ENCODE assay signal across 26 cellular contexts in the genomic region with DNA sequence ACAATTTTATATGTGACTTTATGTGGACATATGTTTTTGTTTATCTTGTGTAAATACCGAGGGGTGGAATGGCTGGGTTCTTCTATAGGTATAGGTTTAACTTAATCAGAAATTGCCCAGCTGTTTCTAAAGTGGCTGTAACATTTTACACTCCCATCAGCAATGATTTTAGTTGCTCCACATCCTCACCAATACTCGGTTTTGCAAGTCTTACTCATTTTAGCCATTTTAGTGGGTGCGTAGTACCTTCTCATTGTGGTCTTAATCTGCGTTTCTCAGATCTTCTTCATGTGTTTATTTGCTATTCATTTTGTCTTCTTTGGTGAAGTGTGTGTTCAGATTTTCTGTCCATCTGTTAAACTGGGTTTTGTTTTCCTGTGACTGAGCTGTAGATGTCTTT.
"Had no signal": no experiment of that assay in that cellular context is flagged by ENCODE, and none has a peak within 500 bp of the region (broad histone marks: within the 10 kb centered on the region; RNA-seq: fewer than 3 reads in every experiment).

No MANE protein-coding gene starts in this region.

- H3K4me1 Mint-ChIP-seq: activated naive CD4-positive, alpha-beta T cell treated with anti-CD3 and anti-CD28 coated beads, Interleukin-2, amount 50 U/mL, for 24 hours had no signal

- H3K4me3 ChIP-seq: adrenal gland, ascending aorta, left lung, lung, pancreas, psoas muscle, right atrium auricular region, tibial artery had no signal

- H3K9me3 ChIP-seq: adrenal gland, ascending aorta, pancreas, psoas muscle, right atrium auricular region had no signal

- H3K36me3 Mint-ChIP-seq: activated naive CD4-positive, alpha-beta T cell treated with anti-CD3 and anti-CD28 coated beads, Interleukin-2, amount 50 U/mL, for 24 hours; naive thymus-derived CD4-positive, alpha-beta T cell; T-cell had no signal

- H3K27me3 ChIP-seq: adrenal gland, ascending aorta, left lung, pancreas, right atrium auricular region had no signal

- H3K27ac ChIP-seq: adrenal gland, ascending aorta, brain microvascular endothelial cell, left lung, pancreas, psoas muscle, right atrium auricular region, tibial artery, WERI-Rb-1 had no signal

- DNase-seq: activated CD4-positive, CD25-positive, alpha-beta regulatory T cell treated with anti-CD3 and anti-CD28 coated beads, Interleukin-2, amount 50 U/mL, for 72 hours; activated gamma-delta T cell treated with Interleukin-2 at 50 U/mL for 16 hours; adrenal gland; brain microvascular endothelial cell; caudate nucleus; effector memory CD8-positive, alpha-beta T cell; foreskin melanocyte; hippocampal formation; kidney glomerular epithelial cell; left lung; naive thymus-derived CD4-positive, alpha-beta T cell; pancreas; psoas muscle; stimulated activated CD4-positive, alpha-beta T cell treated with anti-CD3 and anti-CD28 coated beads, Interleukin-4, amount 100 ng/mL, for 24 hours; T-cell; tibial artery; WERI-Rb-1 had no signal

- H3K4me1 ChIP-seq: adrenal gland, ascending aorta, pancreas, psoas muscle, right atrium auricular region, tibial artery had no signal

- H3K4me3 Mint-ChIP-seq: activated naive CD4-positive, alpha-beta T cell treated with anti-CD3 and anti-CD28 coated beads, Interleukin-2, amount 50 U/mL, for 24 hours; activated T-helper 1 cell treated with anti-CD3 and anti-CD28 coated beads, Interleukin-12 subunit alpha, Interleukin-12 subunit beta, Interleukin-2, Interleukin-4 antibody, amounts not matched to agents 30 ng/mL and 10 ng/mL and 1 ng/mL, durations not matched to agents 14 hours and 24 hours and 36 hours; effector memory CD8-positive, alpha-beta T cell; naive thymus-derived CD4-positive, alpha-beta T cell; stimulated activated naive CD8-positive, alpha-beta T cell treated with anti-CD3 and anti-CD28 coated beads, Interleukin-15, Interleukin-2, amounts not matched to agents 100 ng/mL and 50 ng/mL, for 24 hours; T-cell; T-helper 2 cell treated with Interferon-gamma antibody and Interleukin-4, amounts not matched to agents 5 μg/mL and 100 μg/mL, for 36 hours had no signal

- H3K27ac Mint-ChIP-seq: activated naive CD4-positive, alpha-beta T cell treated with anti-CD3 and anti-CD28 coated beads, Interleukin-2, amount 50 U/mL, for 24 hours; activated T-helper 1 cell treated with anti-CD3 and anti-CD28 coated beads, Interleukin-12 subunit alpha, Interleukin-12 subunit beta, Interleukin-2, Interleukin-4 antibody, amounts not matched to agents 30 ng/mL and 10 ng/mL and 1 ng/mL, durations not matched to agents 14 hours and 24 hours and 36 hours; effector memory CD8-positive, alpha-beta T cell; naive thymus-derived CD4-positive, alpha-beta T cell; stimulated activated naive CD8-positive, alpha-beta T cell treated with anti-CD3 and anti-CD28 coated beads, Interleukin-15, Interleukin-2, amounts not matched to agents 100 ng/mL and 50 ng/mL, for 24 hours; T-cell; T-helper 2 cell treated with Interferon-gamma antibody and Interleukin-4, amounts not matched to agents 5 μg/mL and 100 μg/mL, for 36 hours had no signal

- H3K36me3 ChIP-seq: adrenal gland, ascending aorta, brain microvascular endothelial cell, left lung, pancreas, right atrium auricular region, tibial artery, WERI-Rb-1 had no signal

- H3K9me3 Mint-ChIP-seq: activated naive CD4-positive, alpha-beta T cell treated with anti-CD3 and anti-CD28 coated beads, Interleukin-2, amount 50 U/mL, for 24 hours; effector memory CD8-positive, alpha-beta T cell; stimulated activated naive CD8-positive, alpha-beta T cell treated with anti-CD3 and anti-CD28 coated beads, Interleukin-15, Interleukin-2, amounts not matched to agents 100 ng/mL and 50 ng/mL, for 24 hours; T-cell; T-helper 2 cell treated with Interferon-gamma antibody and Interleukin-4, amounts not matched to agents 5 μg/mL and 100 μg/mL, for 36 hours had no signal

- FAIRE-seq: endothelial cell of umbilical vein, pancreas had no signal

- ATAC-seq: effector memory CD8-positive, alpha-beta T cell; esophagus mucosa; left lung; naive thymus-derived CD4-positive, alpha-beta T cell; pancreas; psoas muscle; T-cell had no signal
